Comparison of ENCODE assay signal across 8 cellular contexts in the genomic region with DNA sequence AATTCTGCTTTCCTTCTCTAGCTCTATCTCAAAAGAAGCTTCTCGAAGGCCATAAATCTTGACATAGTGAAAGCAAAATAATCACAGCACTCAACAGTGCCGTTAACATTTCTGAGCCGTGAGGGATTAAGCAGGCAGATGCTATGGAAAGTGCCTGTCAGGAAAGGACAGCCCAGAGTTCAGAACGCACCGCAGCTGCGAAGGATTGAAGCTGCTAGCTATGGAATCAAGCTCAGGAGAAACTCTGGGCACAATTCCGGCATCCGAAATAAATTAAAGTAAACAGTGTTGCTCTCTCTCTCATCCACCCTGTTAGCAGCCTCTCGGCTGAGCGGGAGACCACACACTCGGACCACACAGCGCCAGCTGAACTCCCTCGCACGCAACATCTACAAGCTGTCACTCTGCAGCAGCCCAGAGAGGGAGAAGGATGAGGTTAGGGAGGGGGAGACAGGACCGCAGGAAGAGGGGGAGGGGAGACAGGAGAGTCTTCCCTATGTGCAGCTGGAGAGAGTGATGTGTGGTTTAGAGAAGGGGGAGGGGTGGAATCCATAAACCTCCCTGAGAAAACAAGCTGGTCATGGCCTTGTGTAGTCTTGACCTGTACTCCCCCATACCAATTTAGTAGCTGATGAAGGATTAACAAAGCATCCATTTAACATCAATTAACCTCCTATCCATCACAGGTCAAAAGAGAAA. TPM values are rescaled to one million over a fixed set of nuclear protein-coding genes. Genes with fewer than 3 reads are reported as not detected.
DNase-seq lines count a peak whose midpoint lies in the region; ATAC-seq and TF ChIP-seq lines count a peak whose summit lies in the region.

No MANE protein-coding gene starts in this region.

- H3K79me2 ChIP-seq in GM23248 (ENCODE audit: insufficient read depth) (peaks cover 90% of the 10 kb centered on the region), OCI-LY3 (ENCODE audit: low read length) (peaks cover 53% of the 10 kb centered on the region), trophoblast cell (ENCODE audit: control insufficient read depth, insufficient read depth, low read length, poor library complexity) (peaks cover 3% of the 10 kb centered on the region)

- H3K27me3 ChIP-seq in GM23248 (replicated peaks; ENCODE audit: insufficient read depth) (no peaks in the 10 kb centered on the region), OCI-LY3 (ENCODE audit: low read depth, low read length) (no peaks in the 10 kb centered on the region), trophoblast cell (ENCODE audit: insufficient read depth, low read length) (no peaks in the 10 kb centered on the region)

- no peaks in the 10 kb centered on the region for H3K9me2 ChIP-seq in GM23248 (ENCODE audit: insufficient read depth)

- H4K12ac ChIP-seq in trophoblast cell (ENCODE audit: low read depth, low read length), result no peak overlapping the region

- H3K36me3 ChIP-seq in GM23248 (ENCODE audit: low read depth) (no peaks in the 10 kb centered on the region), OCI-LY3 (replicated peaks; ENCODE audit: low read depth, low read length) (peaks cover 6% of the 10 kb centered on the region), trophoblast cell (ENCODE audit: control insufficient read depth in 1 of 2, insufficient read depth in 2 of 2, low read length in 2 of 2) (peaks cover under 1 to 4% of the 10 kb centered on the region in 2 experiments)

- no peak overlapping the region for H3K14ac ChIP-seq in trophoblast cell (ENCODE audit: low read length)

- H3K4me2 ChIP-seq in GM23248 (ENCODE audit: unreplicated experiment) (peak overlapping the region; percentile 79), OCI-LY3 (ENCODE audit: low read length) (peak overlapping the region; percentile 88), trophoblast cell (ENCODE audit: low read length) (peak overlapping the region; percentile 51)

- no peaks in the 10 kb centered on the region for H3K79me1 ChIP-seq in trophoblast cell (ENCODE audit: low read length)

- WGBS in GM23248 (ENCODE audit: low coverage in 1 of 2, low lambda C conversion rate in 2 of 2, missing lambda C conversion rate in 2 of 2), 2 experiments, result 4 to 8% methylated on average over 14 to 15 of the region's 15 CpGs
- no CpG with 5 or more reads among the region's 15 CpGs for WGBS in trophoblast cell (ENCODE audit: extremely low coverage, insufficient coverage, insufficient read length)

- TF ChIP-seq CTCF in OCI-LY3 (IDR thresholded peaks at IDR 0.05; ENCODE audit: low read depth, low read length), result no peak
- TF ChIP-seq CTCF in fibroblast of mammary gland (conservative IDR thresholded peaks at IDR 0.05; ENCODE audit: control insufficient read depth, insufficient read depth, low read depth, low read length), result no peak

- H2AK5ac ChIP-seq in trophoblast cell (ENCODE audit: low read length), result no peak overlapping the region

- peaks cover 5% of the 10 kb centered on the region for H3F3A ChIP-seq in GM23248 (ENCODE audit: insufficient read depth)

- H3K9ac ChIP-seq in GM23248 (peak overlapping the region; percentile 57), OCI-LY3 (ENCODE audit: low read length) (no peak overlapping the region), trophoblast cell (ENCODE audit: low read length) (no peak overlapping the region)

- peak overlapping the region; percentile 7 for H3K18ac ChIP-seq in trophoblast cell (ENCODE audit: low read length)

- no peak overlapping the region for H3K23ac ChIP-seq in trophoblast cell (ENCODE audit: low read length)

- H2BK12ac ChIP-seq in trophoblast cell (ENCODE audit: low read length), result no peak overlapping the region

- no peaks in the 10 kb centered on the region for H3K9me3 ChIP-seq in GM23248 (ENCODE audit: low read depth)
- H3K9me3 ChIP-seq in OCI-LY3 (ENCODE audit: insufficient read depth, low read length), result no peaks in the 10 kb centered on the region
- no peaks in the 10 kb centered on the region for H3K9me3 ChIP-seq in trophoblast cell (ENCODE audit: insufficient read depth, low read depth, low read length)

- in situ Hi-C loops in GM23248 (cut with MboI), result no loop called here

- peak overlapping the region; percentile 33 for H3K4ac ChIP-seq in trophoblast cell (ENCODE audit: low read depth, low read length)

- ATAC-seq in HG03565 (IDR thresholded peaks at IDR 0.05; ENCODE audit: unreplicated experiment) (no peak), HG03378 (IDR thresholded peaks at IDR 0.05; ENCODE audit: unreplicated experiment) (no peak)

- DNase-seq in AG08396 (ENCODE audit: low spot score) (peak; percentile 79), GM23248 (peak; percentile 77), fibroblast of mammary gland (ENCODE audit: low read depth) (peak; percentile 62), trophoblast cell (no peak), LoVo (ENCODE audit: low spot score) (no peak)

- H4K20me1 ChIP-seq in GM23248 (ENCODE audit: insufficient read depth) (peaks cover 5% of the 10 kb centered on the region; the same call in 1 of the 2 replicates), OCI-LY3 (ENCODE audit: insufficient read depth, low read length) (no peaks in the 10 kb centered on the region)

- peak overlapping the region; percentile 65 for H3K4me3 ChIP-seq in GM23248
- 0 out of 2 replicates have a peak overlapping the region, but pooled peaks have one; percentile 8 for H3K4me3 ChIP-seq in OCI-LY3 (ENCODE audit: low read length)
- peak overlapping the region; percentile 39 for H3K4me3 ChIP-seq in fibroblast of mammary gland (ENCODE audit: control insufficient read depth, low read depth, low read length)
- H3K4me3 ChIP-seq in trophoblast cell (ENCODE audit: low read depth, low read length), result no peak overlapping the region

- H3K27ac ChIP-seq in GM23248 (peak overlapping the region; percentile 49), OCI-LY3 (ENCODE audit: low read length) (no peak overlapping the region; the same call in 1 of the 2 replicates), trophoblast cell (ENCODE audit: low read depth, low read length) (no peak overlapping the region)

- H2BK120ac ChIP-seq in trophoblast cell (ENCODE audit: insufficient read depth, low read length, poor library complexity), result no peak overlapping the region

- H2BK5ac ChIP-seq in trophoblast cell (ENCODE audit: low read depth, low read length, poor library complexity), result no peak overlapping the region

- H4K8ac ChIP-seq in trophoblast cell (ENCODE audit: low read depth, low read length), result peak overlapping the region; percentile 16

- H2AFZ ChIP-seq in GM23248, result peak overlapping the region; percentile 66
- no peak overlapping the region for H2AFZ ChIP-seq in OCI-LY3 (ENCODE audit: low read depth, low read length)
- H2AFZ ChIP-seq in trophoblast cell (ENCODE audit: insufficient read depth, low read length, poor library complexity), result no peak overlapping the region

- H3K4me1 ChIP-seq in GM23248 (ENCODE audit: insufficient read depth), result peaks cover 30% of the 10 kb centered on the region
- H3K4me1 ChIP-seq in OCI-LY3 (ENCODE audit: low read length), result peaks cover 29% of the 10 kb centered on the region
- H3K4me1 ChIP-seq in trophoblast cell (ENCODE audit: control insufficient read depth in 1 of 2, insufficient read depth in 2 of 2, low read length in 2 of 2), result peaks cover 5 to 6% of the 10 kb centered on the region in 2 experiments

- H4K91ac ChIP-seq in trophoblast cell (ENCODE audit: low read depth, low read length), result no peak overlapping the region

RNA-seq across cellular contexts. Expression of a gene that starts 9.0 kb away (rescaled TPM):
- total RNA-seq in GM23248 (2014; rRNA removed; shearing (Covaris generic)), result 23.0 and 32.9 TPM in 2 replicates
- polyA plus RNA-seq in GM23248 (2016; fragmentation: Nextera tagmentation; extraction: Ambion mirVana), result 17.5 and 18.5 TPM in 2 replicates
- 16.6 and 16.8 TPM in 2 replicates for polyA plus RNA-seq in trophoblast cell (2013)

RNA-seq across cellular contexts. Expression of a gene that starts 27.0 kb away (rescaled TPM):
- 0.32 TPM in 1 of 2 replicates, not detected in the other for total RNA-seq in GM23248 (2014; rRNA removed; shearing (Covaris generic))
- not detected in 2 replicates for polyA plus RNA-seq in GM23248 (2016; fragmentation: Nextera tagmentation; extraction: Ambion mirVana)
- 0.44 and 0.49 TPM in 2 replicates for polyA plus RNA-seq in trophoblast cell (2013)

Comparison
In these comparisons a context has a peak if more than half of its experiments do, and no peak if none do; other contexts are left out.
1. DNase-seq: peak in AG08396 (single experiment), GM23248 (single experiment) and fibroblast of mammary gland (single experiment); none in trophoblast cell (0 of 2) and LoVo (single experiment).
2. Peak in every context shown above with its lines, with median percentiles within 50 percentile points of each other: H3K4me2 ChIP-seq.